Comparison of ENCODE assay signal across 8 cellular contexts in genomic region chr1:25140073-25140797, GRCh38.
DNase-seq lines count a peak whose midpoint lies in the region; ATAC-seq, FAIRE-seq and TF ChIP-seq lines count a peak whose summit lies in the region.

No MANE protein-coding gene starts in this region.

- no peaks in the 10 kb centered on the region for H3K27me3 ChIP-seq in uterus

- H3K4me1 ChIP-seq in uterus, result no peaks in the 10 kb centered on the region

- no peaks in the 10 kb centered on the region for H3K9me3 ChIP-seq in uterus

- no peak for TF ChIP-seq POLR2A in uterus (IDR thresholded peaks at IDR 0.05)

- TF ChIP-seq CTCF in uterus (IDR thresholded peaks at IDR 0.05), result no peak

- peak; percentile 93 for ATAC-seq in HG02610 (IDR thresholded peaks at IDR 0.05; ENCODE audit: unreplicated experiment)

- peak; percentile 86 for FAIRE-seq in GM18507 (lab: Jason Lieb, UNC)

- intact Hi-C loops in uterus (cut with DNase I; ENCODE audit: low total_unique reads), result no loop called here

- H3K4me3 ChIP-seq in uterus, result no peak overlapping the region

- no peaks in the 10 kb centered on the region for H3K36me3 ChIP-seq in uterus

- DNase-seq in GM18507 (ENCODE audit: extremely low spot score, insufficient read length, low read depth), result peak; percentile 43
- peak; percentile 49 for DNase-seq in NOMO-1 treated with dmso at 0.1 percent for 144 hours (lab: John Stamatoyannopoulos, UW; ENCODE audit: unreplicated experiment)
- DNase-seq in mucosa of gallbladder (ENCODE audit: low spot score), result peak; percentile 9
- no peak for DNase-seq in NCI-H187 (lab: John Stamatoyannopoulos, UW)
- no peak for DNase-seq in uterus
- no peak for DNase-seq in activated CD4-positive, alpha-beta T cell treated with anti-CD3 and anti-CD28 coated beads for 4 hours
- no peak for DNase-seq in AG08396 (ENCODE audit: low spot score)

- no peak overlapping the region for H3K27ac ChIP-seq in uterus

Comparison
In these comparisons a context has a peak if more than half of its experiments do, and no peak if none do; other contexts are left out.
1. DNase-seq: peak in GM18507 (single experiment), NOMO-1 treated with dmso at 0.1 percent for 144 hours (single experiment) and mucosa of gallbladder (single experiment); none in NCI-H187 (0 of 2), uterus (0 of 2), activated CD4-positive, alpha-beta T cell treated with anti-CD3 and anti-CD28 coated beads for 4 hours (0 of 2) and AG08396 (single experiment).